8 cellular contexts compared by ENCODE assay signal in the genomic region with DNA sequence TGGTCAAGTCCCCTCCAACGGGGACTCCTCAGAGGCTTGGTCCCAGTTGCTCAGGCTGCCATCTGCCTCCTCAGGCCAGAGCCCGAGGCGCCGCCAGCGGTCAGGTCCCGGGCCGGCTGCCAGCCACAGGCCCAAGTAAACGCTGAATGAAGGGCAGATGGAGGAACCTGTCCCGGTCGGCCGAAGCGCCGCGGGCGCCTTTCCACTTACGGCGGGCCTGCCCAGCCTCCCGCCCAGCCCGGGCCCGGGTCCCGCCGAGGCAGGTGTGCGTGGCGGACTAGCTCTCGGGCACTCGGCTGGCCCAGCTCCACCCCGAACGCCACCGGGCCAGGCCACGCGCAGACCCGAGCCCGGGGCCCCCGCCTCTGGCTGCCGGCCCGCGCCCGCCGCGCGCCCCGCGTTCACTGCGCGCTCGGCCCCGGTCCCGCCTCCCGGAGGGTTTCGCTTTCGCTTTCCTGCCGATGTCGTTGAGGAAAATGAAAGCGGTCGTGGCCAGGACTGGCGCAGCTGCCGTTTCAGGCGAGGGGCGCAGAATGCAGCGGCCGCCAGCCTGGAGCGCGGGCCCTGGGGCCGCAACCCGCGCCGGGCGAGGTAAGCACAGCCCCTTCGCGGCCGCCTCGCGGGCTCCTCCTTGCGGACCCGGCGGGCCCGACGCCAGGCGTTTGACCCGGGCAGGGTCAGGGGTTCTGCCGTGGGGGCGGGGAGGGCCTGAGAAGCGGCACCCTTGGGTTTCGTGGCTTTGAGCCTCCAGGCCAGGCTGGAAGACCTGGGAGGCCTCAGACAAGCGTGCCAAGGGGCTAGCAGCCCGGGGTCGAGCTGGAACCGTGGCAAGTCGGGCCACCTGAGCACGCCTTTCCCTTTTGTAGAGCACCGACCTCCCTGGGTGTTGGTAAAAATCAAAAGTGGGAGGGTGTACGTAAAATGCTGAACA. TPM values are rescaled to one million over a fixed set of nuclear protein-coding genes. Genes with fewer than 3 reads are reported as not detected.
DNase-seq lines count a peak whose midpoint lies in the region; ATAC-seq and TF ChIP-seq lines count a peak whose summit lies in the region.

No MANE protein-coding gene starts in this region.

- H3K4me3 ChIP-seq in AG09309 (ENCODE audit: control insufficient read depth, low read depth, low read length) (peak overlapping the region; percentile 58), left lung (peak overlapping the region; percentile 54 to 68)

- H3K27me3 ChIP-seq in left lung: no peaks in the 10 kb centered on the region

- H3K27ac ChIP-seq in cingulate gyrus (ENCODE audit: low read depth, low read length) (peak overlapping the region; percentile 97), left lung (peak overlapping the region; percentile 99)

- peak; percentile 54 for TF ChIP-seq CTCF in AG09309 (IDR thresholded peaks at IDR 0.05; ENCODE audit: control insufficient read depth, insufficient read depth, low read depth, low read length, missing control alignments)
- TF ChIP-seq CTCF in left lung (IDR thresholded peaks at IDR 0.05): peak; percentile 45 to 72

- no peaks in the 10 kb centered on the region for H3K9me3 ChIP-seq in left lung

- H3K36me3 ChIP-seq in left lung: no peaks in the 10 kb centered on the region

- DNase-seq in AG09309 (ENCODE audit: low read depth) (peak; percentile 32), NCI-H2227 treated with DMSO at 0.1 percent for 48 hours (lab: John Stamatoyannopoulos, UW) (peak; percentile 20), left lung (peak; percentile 83 to 96)
- DNase-seq in activated CD4-positive, alpha-beta T cell treated with anti-CD3 and anti-CD28 coated beads for 4 hours: peak; percentile 82 to 83
- DNase-seq in stimulated activated CD4-positive, alpha-beta T cell treated with anti-CD3 and anti-CD28 coated beads, Interleukin-4, amount 100 ng/mL, for 24 hours: peak; percentile 86

- peaks cover 38 to 58% of the 10 kb centered on the region in 2 donors for H3K4me1 ChIP-seq in left lung

- ATAC-seq in GM18858 (IDR thresholded peaks at IDR 0.05; ENCODE audit: unreplicated experiment) (peak; percentile 44), HG03060 (IDR thresholded peaks at IDR 0.05; ENCODE audit: low read depth, unreplicated experiment) (peak; percentile 33), left lung (peak; percentile 80)

- intact Hi-C loops in left lung (cut with DNase I): no loop called here

RNA-seq across cellular contexts. Expression of a gene that starts 41.2 kb away (rescaled TPM):
- total RNA-seq in left lung: 10 to 100 TPM in 1 of 2 donors, 1 to 10 TPM in 1; 9.5 to 10.4 TPM

Comparison
In these comparisons a context has a peak if more than half of its experiments do, and no peak if none do; other contexts are left out.
1. Peak in every context shown above with its lines: DNase-seq, ATAC-seq, H3K4me3 ChIP-seq and H3K27ac ChIP-seq.
2. DNase-seq: peak in every context shown above with its lines; median percentile 90 in left lung; 86 in stimulated activated CD4-positive, alpha-beta T cell treated with anti-CD3 and anti-CD28 coated beads, Interleukin-4, amount 100 ng/mL, for 24 hours; 82 in activated CD4-positive, alpha-beta T cell treated with anti-CD3 and anti-CD28 coated beads for 4 hours; 32 in AG09309; 20 in NCI-H2227 treated with DMSO at 0.1 percent for 48 hours.